In the genomic region with DNA sequence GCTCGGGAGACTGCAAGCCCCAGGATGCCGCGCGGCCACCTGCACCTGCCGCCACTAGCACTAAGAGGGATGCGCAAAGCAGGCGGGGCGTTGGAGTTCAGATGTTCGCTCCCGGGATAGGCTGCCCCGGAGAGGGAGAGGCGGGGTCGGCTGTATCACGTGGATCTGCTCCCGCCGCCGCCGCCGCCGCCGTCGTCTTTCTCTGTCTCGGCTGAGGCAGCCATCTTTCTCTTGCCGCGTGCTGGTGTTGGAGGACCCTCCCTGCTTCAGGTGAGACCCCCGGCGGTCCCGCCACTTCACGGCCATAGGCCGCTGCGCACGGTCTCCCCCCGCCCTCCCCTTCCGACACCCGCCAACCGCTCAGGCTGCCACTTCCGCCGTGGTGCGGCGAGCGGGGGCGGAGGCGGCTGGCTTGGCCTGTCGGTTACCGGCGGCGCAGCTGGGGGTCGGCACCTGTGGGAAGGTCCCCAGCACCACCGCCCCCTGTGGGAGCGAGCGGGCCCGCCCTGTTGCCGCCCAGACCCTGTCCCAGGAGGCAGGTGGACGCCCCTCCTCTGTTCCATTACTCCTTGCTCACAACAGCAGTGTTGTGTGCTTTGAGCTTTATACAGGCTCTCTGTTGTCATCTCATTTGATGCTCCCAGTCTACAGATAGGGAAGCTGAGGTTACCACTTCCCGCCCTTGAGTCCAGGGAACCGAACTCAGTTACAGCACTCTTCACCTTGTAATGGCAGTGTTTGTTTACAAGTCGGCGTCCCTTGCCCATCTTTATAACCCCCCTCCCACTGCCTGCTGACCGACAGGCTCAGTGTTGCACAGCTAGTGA, we compare ENCODE assay signal across 1 cellular context.
TF ChIP-seq lines count a peak whose summit lies in the region.

A gene (plus strand): TSS at position 186 of the 827 bp plus-strand sequence. CDS start 3,553 bp downstream, outside the sequence.

TF ChIP-seq in K562, 482 proteins besides CTCF, POLR2A, EP300 and RAD21 (continued from another document and continues in another):
- TF ChIP-seq, protein P1, sequence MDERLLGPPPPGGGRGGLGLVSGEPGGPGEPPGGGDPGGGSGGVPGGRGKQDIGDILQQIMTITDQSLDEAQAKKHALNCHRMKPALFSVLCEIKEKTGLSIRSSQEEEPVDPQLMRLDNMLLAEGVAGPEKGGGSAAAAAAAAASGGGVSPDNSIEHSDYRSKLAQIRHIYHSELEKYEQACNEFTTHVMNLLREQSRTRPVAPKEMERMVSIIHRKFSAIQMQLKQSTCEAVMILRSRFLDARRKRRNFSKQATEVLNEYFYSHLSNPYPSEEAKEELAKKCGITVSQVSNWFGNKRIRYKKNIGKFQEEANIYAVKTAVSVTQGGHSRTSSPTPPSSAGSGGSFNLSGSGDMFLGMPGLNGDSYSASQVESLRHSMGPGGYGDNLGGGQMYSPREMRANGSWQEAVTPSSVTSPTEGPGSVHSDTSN (CRISPR knock-in tag; IDR thresholded peaks at IDR 0.05; ENCODE audit: low read depth): no peak
- TF ChIP-seq, protein P1 (tag; conservative IDR thresholded peaks at IDR 0.05; ENCODE audit: low read depth): no peak
- no peak for TF ChIP-seq PHTF2 (CRISPR knock-in tag; IDR thresholded peaks at IDR 0.05)
- TF ChIP-seq ZEB2 (IDR thresholded peaks at IDR 0.05): peak; percentile 53; the same call in 1 of the 2 replicates
- TF ChIP-seq SAFB2 (IDR thresholded peaks at IDR 0.05; ENCODE audit: borderline replicate concordance, low read depth, low read length, severe bottlenecking): no peak
- TF ChIP-seq, protein P2, sequence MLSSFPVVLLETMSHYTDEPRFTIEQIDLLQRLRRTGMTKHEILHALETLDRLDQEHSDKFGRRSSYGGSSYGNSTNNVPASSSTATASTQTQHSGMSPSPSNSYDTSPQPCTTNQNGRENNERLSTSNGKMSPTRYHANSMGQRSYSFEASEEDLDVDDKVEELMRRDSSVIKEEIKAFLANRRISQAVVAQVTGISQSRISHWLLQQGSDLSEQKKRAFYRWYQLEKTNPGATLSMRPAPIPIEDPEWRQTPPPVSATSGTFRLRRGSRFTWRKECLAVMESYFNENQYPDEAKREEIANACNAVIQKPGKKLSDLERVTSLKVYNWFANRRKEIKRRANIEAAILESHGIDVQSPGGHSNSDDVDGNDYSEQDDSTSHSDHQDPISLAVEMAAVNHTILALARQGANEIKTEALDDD (IDR thresholded peaks at IDR 0.05): no peak
- TF ChIP-seq POLR2B (IDR thresholded peaks at IDR 0.05; ENCODE audit: low read depth, partially characterized antibody): peak; percentile 85
- no peak for TF ChIP-seq HDAC3 (IDR thresholded peaks at IDR 0.05; ENCODE audit: borderline replicate concordance, partially characterized antibody)
- no peak for TF ChIP-seq PRMT5 (CRISPR knock-in tag; IDR thresholded peaks at IDR 0.05)
- TF ChIP-seq CREM (IDR thresholded peaks at IDR 0.05; ENCODE audit: low read depth): peak; percentile 56
- no peak for TF ChIP-seq SRSF9 (IDR thresholded peaks at IDR 0.05; ENCODE audit: borderline replicate concordance, low read depth, low read length)
- TF ChIP-seq ZNF644 (tag; IDR thresholded peaks at IDR 0.05; ENCODE audit: low read depth): no peak
- peak; percentile 90 to 92 for TF ChIP-seq NRF1 (conservative IDR thresholded peaks at IDR 0.05 in 1 of 2, IDR thresholded peaks at IDR 0.05 in 1 of 2)
- TF ChIP-seq, protein P3, sequence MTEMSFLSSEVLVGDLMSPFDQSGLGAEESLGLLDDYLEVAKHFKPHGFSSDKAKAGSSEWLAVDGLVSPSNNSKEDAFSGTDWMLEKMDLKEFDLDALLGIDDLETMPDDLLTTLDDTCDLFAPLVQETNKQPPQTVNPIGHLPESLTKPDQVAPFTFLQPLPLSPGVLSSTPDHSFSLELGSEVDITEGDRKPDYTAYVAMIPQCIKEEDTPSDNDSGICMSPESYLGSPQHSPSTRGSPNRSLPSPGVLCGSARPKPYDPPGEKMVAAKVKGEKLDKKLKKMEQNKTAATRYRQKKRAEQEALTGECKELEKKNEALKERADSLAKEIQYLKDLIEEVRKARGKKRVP (CRISPR knock-in tag; IDR thresholded peaks at IDR 0.05): no peak
- TF ChIP-seq ZBTB7A (IDR thresholded peaks at IDR 0.05; ENCODE audit: borderline replicate concordance, control insufficient read depth, low read depth, low read length): peak; percentile 98
- peak; percentile 76; the same call in 1 of the 2 replicates for TF ChIP-seq ZNF232 (CRISPR knock-in tag; IDR thresholded peaks at IDR 0.05)
- TF ChIP-seq BRCA1 (IDR thresholded peaks at IDR 0.05): no peak
- TF ChIP-seq BRCA1 (CRISPR knock-in tag; IDR thresholded peaks at IDR 0.05): no peak
- no peak for TF ChIP-seq U2AF2 (optimal IDR thresholded peaks at IDR 0.05; ENCODE audit: low read depth, low read length)
- TF ChIP-seq, protein P4, sequence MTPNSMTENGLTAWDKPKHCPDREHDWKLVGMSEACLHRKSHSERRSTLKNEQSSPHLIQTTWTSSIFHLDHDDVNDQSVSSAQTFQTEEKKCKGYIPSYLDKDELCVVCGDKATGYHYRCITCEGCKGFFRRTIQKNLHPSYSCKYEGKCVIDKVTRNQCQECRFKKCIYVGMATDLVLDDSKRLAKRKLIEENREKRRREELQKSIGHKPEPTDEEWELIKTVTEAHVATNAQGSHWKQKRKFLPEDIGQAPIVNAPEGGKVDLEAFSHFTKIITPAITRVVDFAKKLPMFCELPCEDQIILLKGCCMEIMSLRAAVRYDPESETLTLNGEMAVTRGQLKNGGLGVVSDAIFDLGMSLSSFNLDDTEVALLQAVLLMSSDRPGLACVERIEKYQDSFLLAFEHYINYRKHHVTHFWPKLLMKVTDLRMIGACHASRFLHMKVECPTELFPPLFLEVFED (CRISPR knock-in tag; conservative IDR thresholded peaks at IDR 0.05): no peak
- no peak for TF ChIP-seq HNRNPK (IDR thresholded peaks at IDR 0.05; ENCODE audit: low read depth, low read length, poor library complexity, severe bottlenecking)
- TF ChIP-seq GATAD2A (IDR thresholded peaks at IDR 0.05): 0 out of 2 replicates have a peak, but pooled peaks have one; percentile 29
- TF ChIP-seq, protein P5, sequence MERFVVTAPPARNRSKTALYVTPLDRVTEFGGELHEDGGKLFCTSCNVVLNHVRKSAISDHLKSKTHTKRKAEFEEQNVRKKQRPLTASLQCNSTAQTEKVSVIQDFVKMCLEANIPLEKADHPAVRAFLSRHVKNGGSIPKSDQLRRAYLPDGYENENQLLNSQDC (CRISPR knock-in tag; IDR thresholded peaks at IDR 0.05): peak; percentile 95; the same call in 1 of the 2 replicates
- TF ChIP-seq HLTF (IDR thresholded peaks at IDR 0.05): 0 out of 2 replicates have a peak, but pooled peaks have one; percentile 18
- no peak for TF ChIP-seq NFIX (CRISPR knock-in tag; IDR thresholded peaks at IDR 0.05; ENCODE audit: low read depth)
- TF ChIP-seq, protein P6, sequence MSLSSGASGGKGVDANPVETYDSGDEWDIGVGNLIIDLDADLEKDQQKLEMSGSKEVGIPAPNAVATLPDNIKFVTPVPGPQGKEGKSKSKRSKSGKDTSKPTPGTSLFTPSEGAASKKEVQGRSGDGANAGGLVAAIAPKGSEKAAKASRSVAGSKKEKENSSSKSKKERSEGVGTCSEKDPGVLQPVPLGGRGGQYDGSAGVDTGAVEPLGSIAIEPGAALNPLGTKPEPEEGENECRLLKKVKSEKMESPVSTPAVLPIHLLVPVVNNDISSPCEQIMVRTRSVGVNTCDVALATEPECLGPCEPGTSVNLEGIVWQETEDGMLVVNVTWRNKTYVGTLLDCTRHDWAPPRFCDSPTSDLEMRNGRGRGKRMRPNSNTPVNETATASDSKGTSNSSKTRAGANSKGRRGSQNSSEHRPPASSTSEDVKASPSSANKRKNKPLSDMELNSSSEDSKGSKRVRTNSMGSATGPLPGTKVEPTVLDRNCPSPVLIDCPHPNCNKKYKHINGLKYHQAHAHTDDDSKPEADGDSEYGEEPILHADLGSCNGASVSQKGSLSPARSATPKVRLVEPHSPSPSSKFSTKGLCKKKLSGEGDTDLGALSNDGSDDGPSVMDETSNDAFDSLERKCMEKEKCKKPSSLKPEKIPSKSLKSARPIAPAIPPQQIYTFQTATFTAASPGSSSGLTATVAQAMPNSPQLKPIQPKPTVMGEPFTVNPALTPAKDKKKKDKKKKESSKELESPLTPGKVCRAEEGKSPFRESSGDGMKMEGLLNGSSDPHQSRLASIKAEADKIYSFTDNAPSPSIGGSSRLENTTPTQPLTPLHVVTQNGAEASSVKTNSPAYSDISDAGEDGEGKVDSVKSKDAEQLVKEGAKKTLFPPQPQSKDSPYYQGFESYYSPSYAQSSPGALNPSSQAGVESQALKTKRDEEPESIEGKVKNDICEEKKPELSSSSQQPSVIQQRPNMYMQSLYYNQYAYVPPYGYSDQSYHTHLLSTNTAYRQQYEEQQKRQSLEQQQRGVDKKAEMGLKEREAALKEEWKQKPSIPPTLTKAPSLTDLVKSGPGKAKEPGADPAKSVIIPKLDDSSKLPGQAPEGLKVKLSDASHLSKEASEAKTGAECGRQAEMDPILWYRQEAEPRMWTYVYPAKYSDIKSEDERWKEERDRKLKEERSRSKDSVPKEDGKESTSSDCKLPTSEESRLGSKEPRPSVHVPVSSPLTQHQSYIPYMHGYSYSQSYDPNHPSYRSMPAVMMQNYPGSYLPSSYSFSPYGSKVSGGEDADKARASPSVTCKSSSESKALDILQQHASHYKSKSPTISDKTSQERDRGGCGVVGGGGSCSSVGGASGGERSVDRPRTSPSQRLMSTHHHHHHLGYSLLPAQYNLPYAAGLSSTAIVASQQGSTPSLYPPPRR (CRISPR knock-in tag; IDR thresholded peaks at IDR 0.05; ENCODE audit: borderline replicate concordance): no peak
- TF ChIP-seq NR2F6 (CRISPR knock-in tag; IDR thresholded peaks at IDR 0.05): no peak
- TF ChIP-seq, protein P7, sequence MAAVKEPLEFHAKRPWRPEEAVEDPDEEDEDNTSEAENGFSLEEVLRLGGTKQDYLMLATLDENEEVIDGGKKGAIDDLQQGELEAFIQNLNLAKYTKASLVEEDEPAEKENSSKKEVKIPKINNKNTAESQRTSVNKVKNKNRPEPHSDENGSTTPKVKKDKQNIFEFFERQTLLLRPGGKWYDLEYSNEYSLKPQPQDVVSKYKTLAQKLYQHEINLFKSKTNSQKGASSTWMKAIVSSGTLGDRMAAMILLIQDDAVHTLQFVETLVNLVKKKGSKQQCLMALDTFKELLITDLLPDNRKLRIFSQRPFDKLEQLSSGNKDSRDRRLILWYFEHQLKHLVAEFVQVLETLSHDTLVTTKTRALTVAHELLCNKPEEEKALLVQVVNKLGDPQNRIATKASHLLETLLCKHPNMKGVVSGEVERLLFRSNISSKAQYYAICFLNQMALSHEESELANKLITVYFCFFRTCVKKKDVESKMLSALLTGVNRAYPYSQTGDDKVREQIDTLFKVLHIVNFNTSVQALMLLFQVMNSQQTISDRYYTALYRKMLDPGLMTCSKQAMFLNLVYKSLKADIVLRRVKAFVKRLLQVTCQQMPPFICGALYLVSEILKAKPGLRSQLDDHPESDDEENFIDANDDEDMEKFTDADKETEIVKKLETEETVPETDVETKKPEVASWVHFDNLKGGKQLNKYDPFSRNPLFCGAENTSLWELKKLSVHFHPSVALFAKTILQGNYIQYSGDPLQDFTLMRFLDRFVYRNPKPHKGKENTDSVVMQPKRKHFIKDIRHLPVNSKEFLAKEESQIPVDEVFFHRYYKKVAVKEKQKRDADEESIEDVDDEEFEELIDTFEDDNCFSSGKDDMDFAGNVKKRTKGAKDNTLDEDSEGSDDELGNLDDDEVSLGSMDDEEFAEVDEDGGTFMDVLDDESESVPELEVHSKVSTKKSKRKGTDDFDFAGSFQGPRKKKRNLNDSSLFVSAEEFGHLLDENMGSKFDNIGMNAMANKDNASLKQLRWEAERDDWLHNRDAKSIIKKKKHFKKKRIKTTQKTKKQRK (IDR thresholded peaks at IDR 0.05; ENCODE audit: borderline replicate concordance, low read depth, low read length): no peak
- TF ChIP-seq KDM4B (IDR thresholded peaks at IDR 0.05; ENCODE audit: borderline replicate concordance in 2 of 2, low read depth in 1 of 2): peak in 1 of 2 experiments; percentile 23; a peak in 1 of 4 replicates
- TF ChIP-seq BCOR (IDR thresholded peaks at IDR 0.05): peak; percentile 80
- no peak for TF ChIP-seq XRCC3 (IDR thresholded peaks at IDR 0.05)
- TF ChIP-seq SIN3A (IDR thresholded peaks at IDR 0.05; ENCODE audit: borderline replicate concordance in 2 of 2, control insufficient read depth in 1 of 2, low read depth in 2 of 2, low read length in 2 of 2): peak; percentile 83 to 84; a peak in 3 of 4 replicates
- no peak for TF ChIP-seq STAG1 (CRISPR knock-in tag; IDR thresholded peaks at IDR 0.05; ENCODE audit: borderline replicate concordance)
- TF ChIP-seq COPS2 (conservative IDR thresholded peaks at IDR 0.05): no peak
- TF ChIP-seq NR4A1 (CRISPR knock-in tag; IDR thresholded peaks at IDR 0.05): no peak
- TF ChIP-seq NR4A1 (tag; IDR thresholded peaks at IDR 0.05): peak; percentile 53; the same call in 1 of the 2 replicates
- no peak for TF ChIP-seq SREBF1 (IDR thresholded peaks at IDR 0.05; ENCODE audit: borderline replicate concordance, low read depth, low read length)
- TF ChIP-seq, protein P8, sequence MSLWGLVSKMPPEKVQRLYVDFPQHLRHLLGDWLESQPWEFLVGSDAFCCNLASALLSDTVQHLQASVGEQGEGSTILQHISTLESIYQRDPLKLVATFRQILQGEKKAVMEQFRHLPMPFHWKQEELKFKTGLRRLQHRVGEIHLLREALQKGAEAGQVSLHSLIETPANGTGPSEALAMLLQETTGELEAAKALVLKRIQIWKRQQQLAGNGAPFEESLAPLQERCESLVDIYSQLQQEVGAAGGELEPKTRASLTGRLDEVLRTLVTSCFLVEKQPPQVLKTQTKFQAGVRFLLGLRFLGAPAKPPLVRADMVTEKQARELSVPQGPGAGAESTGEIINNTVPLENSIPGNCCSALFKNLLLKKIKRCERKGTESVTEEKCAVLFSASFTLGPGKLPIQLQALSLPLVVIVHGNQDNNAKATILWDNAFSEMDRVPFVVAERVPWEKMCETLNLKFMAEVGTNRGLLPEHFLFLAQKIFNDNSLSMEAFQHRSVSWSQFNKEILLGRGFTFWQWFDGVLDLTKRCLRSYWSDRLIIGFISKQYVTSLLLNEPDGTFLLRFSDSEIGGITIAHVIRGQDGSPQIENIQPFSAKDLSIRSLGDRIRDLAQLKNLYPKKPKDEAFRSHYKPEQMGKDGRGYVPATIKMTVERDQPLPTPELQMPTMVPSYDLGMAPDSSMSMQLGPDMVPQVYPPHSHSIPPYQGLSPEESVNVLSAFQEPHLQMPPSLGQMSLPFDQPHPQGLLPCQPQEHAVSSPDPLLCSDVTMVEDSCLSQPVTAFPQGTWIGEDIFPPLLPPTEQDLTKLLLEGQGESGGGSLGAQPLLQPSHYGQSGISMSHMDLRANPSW (CRISPR knock-in tag; IDR thresholded peaks at IDR 0.05): no peak
- no peak for TF ChIP-seq MCM5 (IDR thresholded peaks at IDR 0.05; ENCODE audit: low read depth)
